ENCODE assay signal across 1 cellular context in genomic region chr17:39737761-39738567, GRCh38.
A peak's percentile ranks its signal among the peaks of the same experiment; 100 is the strongest.
TF ChIP-seq lines count a peak whose summit lies in the region.

TSS of gene GRB7 (plus strand) at chr17:39737938. CDS start at chr17:39742302, 4,364 bp downstream.

TF ChIP-seq in HepG2, 621 proteins besides CTCF, POLR2A, EP300 and RAD21 (continued from another document and continues in another):
- TF ChIP-seq SOX5 (CRISPR knock-in tag; IDR thresholded peaks at IDR 0.05; ENCODE audit: borderline replicate concordance) (peak; percentile 15; the same call in 1 of the 2 replicates), POGZ (CRISPR knock-in tag; IDR thresholded peaks at IDR 0.05) (no peak), ZBTB1 (CRISPR knock-in tag; IDR thresholded peaks at IDR 0.05; ENCODE audit: borderline replicate concordance) (no peak), HMGXB3 (CRISPR knock-in tag; IDR thresholded peaks at IDR 0.05; ENCODE audit: borderline replicate concordance) (no peak), MNT (IDR thresholded peaks at IDR 0.05) (no peak), ZNF605 (CRISPR knock-in tag; IDR thresholded peaks at IDR 0.05) (peak; percentile 90), ZNF350 (CRISPR knock-in tag; IDR thresholded peaks at IDR 0.05; ENCODE audit: borderline replicate concordance, low read depth) (peak; percentile 39; the same call in 1 of the 2 replicates), SOX6 (IDR thresholded peaks at IDR 0.05) (no peak), SOX6 (CRISPR knock-in tag; IDR thresholded peaks at IDR 0.05) (0 out of 2 replicates have a peak, but pooled peaks have one; percentile 17), ZNF564 (CRISPR knock-in tag; IDR thresholded peaks at IDR 0.05) (no peak; the same call in 1 of the 2 replicates), NR1H2 (CRISPR knock-in tag; IDR thresholded peaks at IDR 0.05; ENCODE audit: borderline replicate concordance, low read depth) (no peak), MXD3 (CRISPR knock-in tag; IDR thresholded peaks at IDR 0.05) (no peak; the same call in 1 of the 2 replicates), ZFP36 (IDR thresholded peaks at IDR 0.05; ENCODE audit: borderline replicate concordance, low read depth, low read length, partially characterized antibody) (no peak), ZMAT3 (CRISPR knock-in tag; conservative IDR thresholded peaks at IDR 0.05) (peak; percentile 76), ZHX2 (IDR thresholded peaks at IDR 0.05; ENCODE audit: low read depth) (no peak), ZHX2 (CRISPR knock-in tag; IDR thresholded peaks at IDR 0.05; ENCODE audit: borderline replicate concordance) (peak; percentile 45; the same call in 1 of the 2 replicates), NR0B2 (CRISPR knock-in tag; IDR thresholded peaks at IDR 0.05) (no peak), RFXANK (CRISPR knock-in tag; IDR thresholded peaks at IDR 0.05) (0 out of 2 replicates have a peak, but pooled peaks have one; percentile 26), RERE (CRISPR knock-in tag; IDR thresholded peaks at IDR 0.05; ENCODE audit: low read depth) (no peak), DNMT1 (CRISPR knock-in tag; IDR thresholded peaks at IDR 0.05) (no peak), MXD1 (CRISPR knock-in tag; IDR thresholded peaks at IDR 0.05) (no peak), NRL (CRISPR knock-in tag; IDR thresholded peaks at IDR 0.05; ENCODE audit: borderline replicate concordance) (no peak), ZNF547 (CRISPR knock-in tag; IDR thresholded peaks at IDR 0.05) (peak; percentile 82), SIN3A (IDR thresholded peaks at IDR 0.05; ENCODE audit: borderline replicate concordance, low read depth, low read length) (peak; percentile 72; the same call in 1 of the 2 replicates), IRF2 (CRISPR knock-in tag; IDR thresholded peaks at IDR 0.05) (no peak), ZNF432 (CRISPR knock-in tag; IDR thresholded peaks at IDR 0.05; ENCODE audit: borderline replicate concordance) (no peak), ZNF761 (CRISPR knock-in tag; conservative IDR thresholded peaks at IDR 0.05) (0 out of 2 replicates have a peak, but pooled peaks have one; percentile 75), CAMTA2 (CRISPR knock-in tag; IDR thresholded peaks at IDR 0.05; ENCODE audit: borderline replicate concordance) (no peak; the same call in 1 of the 2 replicates), ZNF563 (CRISPR knock-in tag; IDR thresholded peaks at IDR 0.05) (peak; percentile 79; the same call in 1 of the 2 replicates), NFE2L2 (IDR thresholded peaks at IDR 0.05; ENCODE audit: low read length) (no peak), ZBED4 (CRISPR knock-in tag; IDR thresholded peaks at IDR 0.05; ENCODE audit: borderline replicate concordance) (no peak; the same call in 1 of the 2 replicates), HOXA9 (CRISPR knock-in tag; IDR thresholded peaks at IDR 0.05; ENCODE audit: borderline replicate concordance) (no peak), NR2F6 (IDR thresholded peaks at IDR 0.05) (no peak), NR2F6 (CRISPR knock-in tag; IDR thresholded peaks at IDR 0.05) (no peak), ARID2 (CRISPR knock-in tag; IDR thresholded peaks at IDR 0.05; ENCODE audit: borderline replicate concordance) (no peak), TBX3 (IDR thresholded peaks at IDR 0.05; ENCODE audit: borderline replicate concordance) (no peak)
